Comparison of ENCODE assay signal across 22 cellular contexts in the genomic region with DNA sequence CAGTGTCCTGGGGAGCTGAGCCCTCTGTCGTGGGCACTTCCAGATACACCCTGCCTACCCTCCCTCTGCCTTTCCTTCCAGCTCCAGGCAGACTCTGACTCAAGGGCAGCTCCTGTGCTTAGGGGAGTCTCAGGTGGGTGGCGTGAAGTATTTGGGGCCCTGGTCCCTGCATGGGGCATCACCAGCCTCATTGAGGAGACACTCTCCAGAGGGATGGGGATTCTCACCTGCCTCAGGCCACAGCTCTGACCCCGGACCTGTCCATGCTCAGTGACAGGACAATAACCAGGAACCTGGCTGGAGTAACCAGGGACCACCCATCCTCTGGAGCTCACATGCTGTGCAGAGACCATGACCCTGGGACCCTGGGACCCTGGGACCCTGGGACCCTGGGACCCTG. TPM values are rescaled to one million over a fixed set of nuclear protein-coding genes. Genes with fewer than 3 reads are reported as not detected.
DNase-seq lines count a peak whose midpoint lies in the region; ATAC-seq and TF ChIP-seq lines count a peak whose summit lies in the region.
"Had no signal": no experiment of that assay in that cellular context is flagged by ENCODE, and none has a peak within 500 bp of the region (broad histone marks: within the 10 kb centered on the region; RNA-seq: fewer than 3 reads in every experiment).

No MANE protein-coding gene starts in this region.

- no peak overlapping the region for H3K27ac Mint-ChIP-seq in activated T-cell treated with anti-CD3 and anti-CD28 coated beads, Interleukin-2, amount 50 U/mL, for 24 hours
- H3K27ac Mint-ChIP-seq: CD8-positive, alpha-beta T cell had no signal

- 89 to 93% methylated on average over 3 of the region's 3 CpGs for WGBS in sigmoid colon, 2 donors
- 80% methylated on average over 1 of the region's 3 CpGs; no CpG with 5 or more reads in 1 of the 2 donors for WGBS in esophagus squamous epithelium, 2 donors

- peak; percentile 13 for DNase-seq in activated T-cell treated with anti-CD3 and anti-CD28 coated beads, Interleukin-2, amount 50 U/mL, for 24 hours
- DNase-seq in activated T-cell treated with anti-CD3 and anti-CD28 coated beads, Interleukin-2, amount 50 U/mL, for 4 hours: no peak
- DNase-seq in sigmoid colon (peak; percentile 37), activated gamma-delta T cell (lab: John Stamatoyannopoulos, UW) (no peak), esophagus squamous epithelium (lab: John Stamatoyannopoulos, UW) (no peak)
- DNase-seq in stimulated activated naive CD4-positive, alpha-beta T cell treated with Interleukin-2 at 50 U/mL for 16 hours (lab: John Stamatoyannopoulos, UW): no peak
- DNase-seq: CD8-positive, alpha-beta T cell; DMS 273 treated with DMSO at 0.1 percent for 48 hours; DMS79; GF-D8; NCI-H2029; NCI-H446; NCI-H524 treated with DMSO at 0.1 percent for 48 hours; SHP77 had no signal

- H4K20me1 ChIP-seq in BLaER1 treated with 17β-estradiol and CSF1 and Interleukin-3, amounts not matched to agents 10 nM and 100 nM: peaks cover 0 to 10% (median 0%) of the 10 kb centered on the region in 11 experiments; a peak in 3 of 22 replicates
- H4K20me1 ChIP-seq in OCI-LY3 (ENCODE audit: insufficient read depth, low read length): no peaks in the 10 kb centered on the region

- H2AFZ ChIP-seq in OCI-LY3 (ENCODE audit: low read depth, low read length): no peak overlapping the region

- TF ChIP-seq CTCF in OCI-LY3 (IDR thresholded peaks at IDR 0.05; ENCODE audit: low read depth, low read length) (no peak), sigmoid colon (IDR thresholded peaks at IDR 0.05) (no peak), esophagus squamous epithelium (IDR thresholded peaks at IDR 0.05) (no peak)

- intact Hi-C loops in sigmoid colon (cut with DNase I) (loop anchor here (5.0 kb wide), 1 partner anchor 98 kb away; no protein-coding TSS in a partner anchor), esophagus squamous epithelium (cut with DNase I) (no loop called here)

- H3K4me2 ChIP-seq in BLaER1 treated with 17β-estradiol and CSF1 and Interleukin-3, amounts not matched to agents 10 nM and 100 nM: peak overlapping the region; percentile 62 to 96 (median 83)
- H3K4me2 ChIP-seq in OCI-LY3 (ENCODE audit: low read length): peak overlapping the region; percentile 69; the same call in 1 of the 2 replicates

- no peak overlapping the region for H3K9ac ChIP-seq in BLaER1 treated with 17β-estradiol and CSF1 and Interleukin-3, amounts not matched to agents 10 nM and 100 nM
- peak overlapping the region; percentile 35; the same call in 1 of the 2 replicates for H3K9ac ChIP-seq in OCI-LY3 (ENCODE audit: low read length)

- no peaks in the 10 kb centered on the region for H3K27me3 ChIP-seq in BLaER1 treated with 17β-estradiol and CSF1 and Interleukin-3, amounts not matched to agents 10 nM and 100 nM
- H3K27me3 ChIP-seq in OCI-LY3 (ENCODE audit: low read depth, low read length) (no peaks in the 10 kb centered on the region), sigmoid colon (no peaks in the 10 kb centered on the region), esophagus squamous epithelium (peaks cover 0 to 3% (median 0%) of the 10 kb centered on the region in 4 donors)

- H3K9me3 ChIP-seq in BLaER1 treated with 17β-estradiol and CSF1 and Interleukin-3, amounts not matched to agents 10 nM and 100 nM (replicated peaks in 1 of 11): no peaks in the 10 kb centered on the region
- H3K9me3 ChIP-seq in OCI-LY3 (ENCODE audit: insufficient read depth, low read length): no peaks in the 10 kb centered on the region
- no peaks in the 10 kb centered on the region for H3K9me3 ChIP-seq in sigmoid colon
- no peaks in the 10 kb centered on the region for H3K9me3 ChIP-seq in esophagus squamous epithelium

- H3K9me3 Mint-ChIP-seq in activated T-cell treated with anti-CD3 and anti-CD28 coated beads, Interleukin-2, amount 50 U/mL, for 24 hours: no peaks in the 10 kb centered on the region
- H3K9me3 Mint-ChIP-seq in activated T-cell treated with anti-CD3 and anti-CD28 coated beads, Interleukin-2, amount 50 U/mL, for 4 hours: no peaks in the 10 kb centered on the region
- H3K9me3 Mint-ChIP-seq: CD8-positive, alpha-beta T cell had no signal

- no peaks in the 10 kb centered on the region for H3K27me3 Mint-ChIP-seq in activated T-cell treated with anti-CD3 and anti-CD28 coated beads, Interleukin-2, amount 50 U/mL, for 24 hours
- no peaks in the 10 kb centered on the region for H3K27me3 Mint-ChIP-seq in activated T-cell treated with anti-CD3 and anti-CD28 coated beads, Interleukin-2, amount 50 U/mL, for 4 hours (ENCODE audit: low read depth)

- TF ChIP-seq POLR2A in sigmoid colon (IDR thresholded peaks at IDR 0.05): no peak
- TF ChIP-seq POLR2A in esophagus squamous epithelium (IDR thresholded peaks at IDR 0.05): no peak

- H3K4me3 ChIP-seq in BLaER1 treated with 17β-estradiol and CSF1 and Interleukin-3, amounts not matched to agents 10 nM and 100 nM: no peak overlapping the region
- H3K4me3 ChIP-seq in OCI-LY3 (ENCODE audit: low read length) (no peak overlapping the region), sigmoid colon (no peak overlapping the region), esophagus squamous epithelium (no peak overlapping the region)

- no peaks in the 10 kb centered on the region for H3K36me3 ChIP-seq in BLaER1 treated with 17β-estradiol and CSF1 and Interleukin-3, amounts not matched to agents 10 nM and 100 nM
- H3K36me3 ChIP-seq in OCI-LY3 (replicated peaks; ENCODE audit: low read depth, low read length): no peaks in the 10 kb centered on the region
- no peaks in the 10 kb centered on the region for H3K36me3 ChIP-seq in sigmoid colon
- H3K36me3 ChIP-seq in esophagus squamous epithelium: no peaks in the 10 kb centered on the region

- TF ChIP-seq EP300 in sigmoid colon (IDR thresholded peaks at IDR 0.05): no peak

- no peaks in the 10 kb centered on the region for H3K36me3 Mint-ChIP-seq in activated T-cell treated with anti-CD3 and anti-CD28 coated beads, Interleukin-2, amount 50 U/mL, for 24 hours (ENCODE audit: low read depth)
- H3K36me3 Mint-ChIP-seq in activated T-cell treated with anti-CD3 and anti-CD28 coated beads, Interleukin-2, amount 50 U/mL, for 4 hours (ENCODE audit: insufficient read depth): no peaks in the 10 kb centered on the region
- H3K36me3 Mint-ChIP-seq: CD8-positive, alpha-beta T cell had no signal

- H3K4me1 Mint-ChIP-seq in activated T-cell treated with anti-CD3 and anti-CD28 coated beads, Interleukin-2, amount 50 U/mL, for 24 hours (ENCODE audit: low read depth): no peaks in the 10 kb centered on the region
- H3K4me1 Mint-ChIP-seq in activated T-cell treated with anti-CD3 and anti-CD28 coated beads, Interleukin-2, amount 50 U/mL, for 4 hours (ENCODE audit: low read depth): no peaks in the 10 kb centered on the region

- no peaks in the 10 kb centered on the region for H3K79me2 ChIP-seq in OCI-LY3 (ENCODE audit: low read length)

- H3K4me3 Mint-ChIP-seq in activated T-cell treated with anti-CD3 and anti-CD28 coated beads, Interleukin-2, amount 50 U/mL, for 24 hours: no peak overlapping the region
- no peak overlapping the region for H3K4me3 Mint-ChIP-seq in activated T-cell treated with anti-CD3 and anti-CD28 coated beads, Interleukin-2, amount 50 U/mL, for 4 hours
- H3K4me3 Mint-ChIP-seq: CD8-positive, alpha-beta T cell had no signal

- no peak for ATAC-seq in activated T-cell treated with anti-CD3 and anti-CD28 coated beads, Interleukin-2, amount 50 U/mL, for 4 hours
- ATAC-seq: CD8-positive, alpha-beta T cell had no signal

- no peak overlapping the region for H3K27ac ChIP-seq in BLaER1 treated with 17β-estradiol and CSF1 and Interleukin-3, amounts not matched to agents 10 nM and 100 nM
- H3K27ac ChIP-seq in OCI-LY3 (ENCODE audit: low read length): peak overlapping the region; percentile 82
- H3K27ac ChIP-seq in sigmoid colon: no peak overlapping the region
- H3K27ac ChIP-seq in esophagus squamous epithelium: no peak overlapping the region
- H3K27ac ChIP-seq: 22Rv1, C4-2B had no signal

- H3K4me1 ChIP-seq in BLaER1 treated with 17β-estradiol and CSF1 and Interleukin-3, amounts not matched to agents 10 nM and 100 nM: peaks cover 31 to 53% (median 44%) of the 10 kb centered on the region in 10 experiments
- peaks cover 32% of the 10 kb centered on the region for H3K4me1 ChIP-seq in OCI-LY3 (ENCODE audit: low read length)
- peaks cover 0 to 29% (median 18%) of the 10 kb centered on the region in 4 donors for H3K4me1 ChIP-seq in sigmoid colon
- peaks cover 0 to 4% (median 0%) of the 10 kb centered on the region in 3 donors for H3K4me1 ChIP-seq in esophagus squamous epithelium

RNA-seq across cellular contexts. Expression of a gene that starts 41.2 kb away (rescaled TPM):
- total RNA-seq in activated T-cell treated with anti-CD3 and anti-CD28 coated beads, Interleukin-2, amount 50 U/mL, for 4 hours: not detected
- total RNA-seq in sigmoid colon: not detected
- not detected for polyA plus RNA-seq in sigmoid colon
- not detected for total RNA-seq in esophagus squamous epithelium
- total RNA-seq: CD8-positive, alpha-beta T cell; HT-29; LHCN-M2; MCF 10A; SK-MEL-5 had no signal

Comparison
In these comparisons a context has a peak if more than half of its experiments do, and no peak if none do; other contexts are left out.
1. DNase-seq: peak in activated T-cell treated with anti-CD3 and anti-CD28 coated beads, Interleukin-2, amount 50 U/mL, for 24 hours (single experiment) and sigmoid colon (single experiment); none in activated T-cell treated with anti-CD3 and anti-CD28 coated beads, Interleukin-2, amount 50 U/mL, for 4 hours (single experiment), stimulated activated naive CD4-positive, alpha-beta T cell treated with Interleukin-2 at 50 U/mL for 16 hours (single experiment), activated gamma-delta T cell (single experiment) and esophagus squamous epithelium (single experiment).